Comparison of ENCODE assay signal across 11 cellular contexts in the genomic region with DNA sequence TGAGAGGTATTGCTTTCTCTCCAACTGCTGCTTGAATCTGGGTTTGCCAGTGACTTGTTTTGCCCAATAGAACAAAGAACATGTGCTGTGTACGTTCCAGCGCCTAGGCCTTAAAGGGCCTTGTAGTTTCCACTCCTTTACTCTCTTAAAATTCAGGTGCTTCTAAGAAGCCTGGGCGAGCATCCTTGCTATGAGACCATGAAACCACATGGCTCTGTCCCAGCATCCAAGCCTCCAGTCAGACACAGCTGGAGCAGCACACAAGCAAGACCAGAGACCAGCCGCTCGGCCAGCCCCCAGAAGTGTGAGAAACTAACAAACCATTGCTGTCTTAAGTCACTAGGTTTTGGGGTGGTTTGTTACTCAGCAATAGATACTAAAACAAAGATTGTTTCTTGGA. TPM values are rescaled to one million over a fixed set of nuclear protein-coding genes. Genes with fewer than 3 reads are reported as not detected.
DNase-seq lines count a peak whose midpoint lies in the region; ATAC-seq and TF ChIP-seq lines count a peak whose summit lies in the region.
"Had no signal": no experiment of that assay in that cellular context is flagged by ENCODE, and none has a peak within 500 bp of the region (broad histone marks: within the 10 kb centered on the region; RNA-seq: fewer than 3 reads in every experiment).

No MANE protein-coding gene starts in this region.

- H3K36me3 Mint-ChIP-seq in brain (peaks cover 14% of the 10 kb centered on the region), nephron (ENCODE audit: low read depth) (peaks cover 16% of the 10 kb centered on the region)

- TF ChIP-seq CTCF in heart left ventricle (IDR thresholded peaks at IDR 0.05) (no peak), brain (conservative IDR thresholded peaks at IDR 0.05) (no peak), nephron (IDR thresholded peaks at IDR 0.05; ENCODE audit: unreplicated experiment in 3 of 3) (no peak), upper lobe of left lung (IDR thresholded peaks at IDR 0.05) (no peak)

- peak overlapping the region; percentile 23 to 100 (median 98) for H3K27ac Mint-ChIP-seq in brain
- peak overlapping the region; percentile 90 to 99 (median 97) for H3K27ac Mint-ChIP-seq in nephron

- no peak for ATAC-seq in heart left ventricle
- ATAC-seq in upper lobe of left lung (ENCODE audit: low FRiP score in 2 of 2): no peak
- ATAC-seq in HG03039 (IDR thresholded peaks at IDR 0.05; ENCODE audit: unreplicated experiment): no peak
- ATAC-seq: A549 had no signal

- H3K4me3 Mint-ChIP-seq in brain (no peak overlapping the region), nephron (no peak overlapping the region)

- TF ChIP-seq EP300 in upper lobe of left lung (IDR thresholded peaks at IDR 0.05): no peak

- no peak for DNase-seq in heart left ventricle
- no peak for DNase-seq in cardiac septum (ENCODE audit: low spot score)
- no peak for DNase-seq in upper lobe of left lung
- no peak for DNase-seq in NCI-H748 treated with DMSO at 0.1 percent for 48 hours (lab: John Stamatoyannopoulos, UW)
- no peak for DNase-seq in NOMO-1 treated with DMSO at 0.1 percent for 48 hours (lab: John Stamatoyannopoulos, UW; ENCODE audit: unreplicated experiment)
- DNase-seq: activated T-cell treated with anti-CD3 and anti-CD28 coated beads, Interleukin-2, amount 50 U/mL, for 1 hour; stimulated activated naive CD4-positive, alpha-beta T cell had no signal

- H3K9me3 Mint-ChIP-seq in brain: no peaks in the 10 kb centered on the region
- no peaks in the 10 kb centered on the region for H3K9me3 Mint-ChIP-seq in nephron

- H3K4me3 ChIP-seq in heart left ventricle (no peak overlapping the region), upper lobe of left lung (no peak overlapping the region)
- H3K4me3 ChIP-seq: A549 had no signal

- TF ChIP-seq POLR2A in heart left ventricle (IDR thresholded peaks at IDR 0.05) (no peak), upper lobe of left lung (IDR thresholded peaks at IDR 0.05) (no peak)

- H3K27me3 Mint-ChIP-seq in brain (no peaks in the 10 kb centered on the region), nephron (ENCODE audit: low read depth) (no peaks in the 10 kb centered on the region)

- H3K27me3 ChIP-seq in heart left ventricle: no peaks in the 10 kb centered on the region
- no peaks in the 10 kb centered on the region for H3K27me3 ChIP-seq in upper lobe of left lung

- intact Hi-C loops in heart left ventricle (cut with DNase I) (loop anchor here in 9 of 10 donors (1.0 to 10.0 kb wide), 6 partner anchors 90 to 270 kb away; partner anchors contain the start of gene BOLA1 (in 1 of the 9)), cardiac septum (cut with DNase I) (no loop called here)

- 76 to 88% (median 84%) methylated on average over 4 to 5 of the region's 5 CpGs for WGBS in heart left ventricle, 4 donors
- 71 to 90% methylated on average over 5 of the region's 5 CpGs for WGBS in upper lobe of left lung, 2 donors

- H3K4me1 ChIP-seq in heart left ventricle (peaks cover 0 to 71% (median 33%) of the 10 kb centered on the region in 12 donors), upper lobe of left lung (peaks cover 30 to 61% (median 38%) of the 10 kb centered on the region in 4 donors)
- H3K4me1 ChIP-seq: A549 had no signal

- H3K9me3 ChIP-seq in heart left ventricle: no peaks in the 10 kb centered on the region
- H3K9me3 ChIP-seq in upper lobe of left lung: no peaks in the 10 kb centered on the region
- H3K9me3 ChIP-seq: A549 had no signal

- peak overlapping the region in 10 of 12 donors; percentile 28 to 98 (median 90) for H3K27ac ChIP-seq in heart left ventricle
- peak overlapping the region; percentile 24 to 91 (median 84) for H3K27ac ChIP-seq in upper lobe of left lung
- H3K27ac ChIP-seq: A549 had no signal

- H3K36me3 ChIP-seq in heart left ventricle (peaks cover 0 to 7% (median 3%) of the 10 kb centered on the region in 9 donors), upper lobe of left lung (peaks cover 0 to 2% (median under 1%) of the 10 kb centered on the region in 4 donors)

- H3K4me1 Mint-ChIP-seq in brain (peaks cover 58% of the 10 kb centered on the region), nephron (peaks cover 63% of the 10 kb centered on the region)

RNA-seq across cellular contexts. Expression of gene PLEKHO1, which starts 15.1 kb away (rescaled TPM):
- total RNA-seq in heart left ventricle (100 to 1,000 TPM in 2 of 9 donors, 10 to 100 TPM in 7; 46.8 to 152 (median 67.6) TPM), cardiac septum (88.8 TPM), upper lobe of left lung (100 to 1,000 TPM in 1 of 6 donors, 10 to 100 TPM in 5; 27.8 to 111 (median 61.9) TPM)
- polyA plus RNA-seq in heart left ventricle (100 to 1,000 TPM; 184 to 200 TPM), brain (ENCODE audit: insufficient read depth, low read depth, low replicate concordance) (84.5 TPM)
